ENCODE assay signal across 8 cellular contexts in genomic region chr11:83158965-83159900, GRCh38. TPM values are rescaled to one million over a fixed set of nuclear protein-coding genes. Genes with fewer than 3 reads are reported as not detected.
DNase-seq lines count a peak whose midpoint lies in the region; TF ChIP-seq lines count a peak whose summit lies in the region.

No MANE protein-coding gene starts in this region.

- H3K36me3 ChIP-seq in HUES48 (ENCODE audit: control insufficient read depth, insufficient read depth, low read length) (peaks cover 41% of the 10 kb centered on the region), breast epithelium (no peaks in the 10 kb centered on the region), mucosa of rectum (ENCODE audit: control insufficient read depth in 2 of 2, insufficient read depth in 2 of 2, low read length in 2 of 2) (peaks cover 6 to 13% of the 10 kb centered on the region in 2 donors)

- H3K27ac ChIP-seq in 22Rv1 (peak overlapping the region; percentile 95), HUES48 (ENCODE audit: low read depth, low read length) (no peak overlapping the region), breast epithelium (peak overlapping the region; percentile 93 to 100), mucosa of rectum (ENCODE audit: low read depth in 2 of 2, low read length in 2 of 2) (peak overlapping the region; percentile 26 to 36)

- peaks cover 22% of the 10 kb centered on the region for H3K4me1 ChIP-seq in HUES48 (ENCODE audit: control insufficient read depth, insufficient read depth, low read length)
- H3K4me1 ChIP-seq in breast epithelium, result peaks cover 4 to 13% of the 10 kb centered on the region in 2 donors
- peaks cover 20 to 27% of the 10 kb centered on the region in 2 donors for H3K4me1 ChIP-seq in mucosa of rectum (ENCODE audit: control insufficient read depth in 2 of 2, insufficient read depth in 2 of 2, low read length in 2 of 2)

- intact Hi-C loops in breast epithelium (cut with DNase I; ENCODE audit: low total_unique reads), result no loop called here

- TF ChIP-seq CTCF in 22Rv1 (IDR thresholded peaks at IDR 0.05) (no peak), breast epithelium (IDR thresholded peaks at IDR 0.05) (no peak)

- TF ChIP-seq POLR2A in breast epithelium (IDR thresholded peaks at IDR 0.05), result no peak

- H3K9me3 ChIP-seq in HUES48 (ENCODE audit: control insufficient read depth, insufficient read depth, low read length) (no peaks in the 10 kb centered on the region), breast epithelium (no peaks in the 10 kb centered on the region), mucosa of rectum (ENCODE audit: control insufficient read depth in 2 of 2, low read length in 2 of 2) (no peaks in the 10 kb centered on the region)

- H3K27me3 ChIP-seq in HUES48 (ENCODE audit: control insufficient read depth, insufficient read depth, low read length), result no peaks in the 10 kb centered on the region
- no peaks in the 10 kb centered on the region for H3K27me3 ChIP-seq in breast epithelium
- no peaks in the 10 kb centered on the region for H3K27me3 ChIP-seq in mucosa of rectum (ENCODE audit: control insufficient read depth in 2 of 2, insufficient read depth in 2 of 2, low read length in 2 of 2)

- H3K9ac ChIP-seq in HUES48 (ENCODE audit: low read depth, low read length) (peak overlapping the region; percentile 96), mucosa of rectum (ENCODE audit: low read depth in 1 of 2, low read length in 2 of 2) (peak overlapping the region; percentile 99 to 100)

- no peak for DNase-seq in breast epithelium (ENCODE audit: low spot score in 2 of 2)
- DNase-seq in NCI-H345 treated with DMSO at 0.1 percent for 48 hours (lab: John Stamatoyannopoulos, UW; ENCODE audit: unreplicated experiment), result no peak
- no peak for DNase-seq in T-helper 9 cell
- DNase-seq in activated gamma-delta T cell (lab: John Stamatoyannopoulos, UW), result no peak
- DNase-seq in NCI-H1694 treated with DMSO at 0.1 percent for 48 hours (lab: John Stamatoyannopoulos, UW), result no peak

- peak overlapping the region; percentile 100 for H3K4me3 ChIP-seq in HUES48 (ENCODE audit: low read depth, low read length)
- H3K4me3 ChIP-seq in breast epithelium, result peak overlapping the region; percentile 69 to 99 (median 98)
- peak overlapping the region; percentile 97 to 99 for H3K4me3 ChIP-seq in mucosa of rectum (ENCODE audit: low read length in 2 of 2)

RNA-seq across cellular contexts. Expression of gene PCF11, which starts 2.3 kb away (rescaled TPM):
- 100 to 1,000 TPM in 2 of 3 donors, 10 to 100 TPM in 1; 78.7 to 133 (median 130) TPM for total RNA-seq in breast epithelium

RNA-seq across cellular contexts. Expression of gene ANKRD42, which starts 34.3 kb away (rescaled TPM):
- 10 to 100 TPM; 17.0 to 22.7 (median 17.4) TPM for total RNA-seq in breast epithelium
